ENCODE assay signal across 8 cellular contexts in genomic region chr11:102313225-102313940, GRCh38. TPM values are rescaled to one million over a fixed set of nuclear protein-coding genes. Genes with fewer than 3 reads are reported as not detected.
DNase-seq lines count a peak whose midpoint lies in the region; ATAC-seq, FAIRE-seq and TF ChIP-seq lines count a peak whose summit lies in the region.

No MANE protein-coding gene starts in this region.

- intact Hi-C loops in esophagus muscularis mucosa (cut with DNase I), result no loop called here

- H3K27me3 ChIP-seq in SU-DHL-6 (ENCODE audit: low read length) (no peaks in the 10 kb centered on the region), esophagus muscularis mucosa (no peaks in the 10 kb centered on the region)

- H3K79me2 ChIP-seq in SU-DHL-6 (ENCODE audit: insufficient read depth, low read length), result peaks cover 9% of the 10 kb centered on the region

- no peaks in the 10 kb centered on the region for H3K9me2 ChIP-seq in SU-DHL-6 (replicated peaks; ENCODE audit: insufficient read depth, low read length)

- TF ChIP-seq CTCF in SU-DHL-6 (IDR thresholded peaks at IDR 0.05; ENCODE audit: insufficient read depth, low read length, poor library complexity, severe bottlenecking) (no peak), esophagus muscularis mucosa (IDR thresholded peaks at IDR 0.05) (no peak)

- H4K20me1 ChIP-seq in SU-DHL-6 (ENCODE audit: low read depth, low read length), result no peaks in the 10 kb centered on the region

- H3K9me3 ChIP-seq in SU-DHL-6 (ENCODE audit: insufficient read depth, low read length), result no peaks in the 10 kb centered on the region
- no peaks in the 10 kb centered on the region for H3K9me3 ChIP-seq in esophagus muscularis mucosa

- TF ChIP-seq POLR2A in esophagus muscularis mucosa (IDR thresholded peaks at IDR 0.05; ENCODE audit: low read depth), result no peak

- no peak for ATAC-seq in GM19397 (IDR thresholded peaks at IDR 0.05; ENCODE audit: unreplicated experiment)

- H3K4me3 ChIP-seq in SU-DHL-6 (ENCODE audit: insufficient read depth, low read length, poor library complexity, severe bottlenecking) (no peak overlapping the region), esophagus muscularis mucosa (peak overlapping the region; percentile 19 to 36 (median 33)), skin epidermis (peak overlapping the region in 2 of 7 experiments; percentile 2 to 18)

- 71% methylated on average over 4 of the region's 4 CpGs for WGBS in esophagus muscularis mucosa

- peaks cover 40% of the 10 kb centered on the region for H3F3A ChIP-seq in SU-DHL-6 (ENCODE audit: insufficient read depth)

- DNase-seq in GM19239 (ENCODE audit: insufficient read length, low spot score) (no peak), esophagus muscularis mucosa (ENCODE audit: extremely low spot score) (no peak), iPS-NIHi7 (ENCODE audit: extremely low spot score) (no peak), ureter (ENCODE audit: low spot score) (no peak), RKO (ENCODE audit: low spot score) (no peak)

- H3K36me3 ChIP-seq in SU-DHL-6 (ENCODE audit: low read length), result no peaks in the 10 kb centered on the region
- no peaks in the 10 kb centered on the region for H3K36me3 ChIP-seq in esophagus muscularis mucosa

- H3K27ac ChIP-seq in SU-DHL-6 (ENCODE audit: low read depth, low read length) (peak overlapping the region; percentile 30), esophagus muscularis mucosa (replicated peaks in 1 of 4) (peak overlapping the region; percentile 65 to 76 (median 69)), skin epidermis (peak overlapping the region in 20 of 21 experiments; percentile 15 to 87 (median 67))

- TF ChIP-seq EP300 in esophagus muscularis mucosa (IDR thresholded peaks at IDR 0.05), result no peak

- peaks cover 7 to 41% (median 30%) of the 10 kb centered on the region in 4 donors for H3K4me1 ChIP-seq in esophagus muscularis mucosa

- peak overlapping the region; percentile 52 for H3K4me2 ChIP-seq in SU-DHL-6 (ENCODE audit: low read depth, low read length, poor library complexity, severe bottlenecking)

- H2AFZ ChIP-seq in SU-DHL-6 (ENCODE audit: low read depth, low read length, severe bottlenecking), result peak overlapping the region; percentile 45

- peak; percentile 90 for FAIRE-seq in GM19239 (lab: Jason Lieb, UNC)

- H3K9ac ChIP-seq in SU-DHL-6 (ENCODE audit: low read length), result no peak overlapping the region

RNA-seq across cellular contexts. Expression of gene BIRC3, which starts 3.9 kb away (rescaled TPM):
- total RNA-seq in esophagus muscularis mucosa (10 to 100 TPM in 3 of 4 donors, 1 to 10 TPM in 1; 10.0 to 13.7 (median 11.0) TPM), ureter (15.5 TPM)

RNA-seq across cellular contexts. Expression of gene BIRC2, which starts 33.6 kb away (rescaled TPM):
- total RNA-seq in esophagus muscularis mucosa (10 to 100 TPM; 25.6 to 40.3 (median 33.5) TPM), ureter (44.4 TPM)
